1 cellular context compared by ENCODE assay signal in genomic region chr17:57862990-57863667, GRCh38.
A peak's percentile ranks its signal among the peaks of the same experiment; 100 is the strongest.
TF ChIP-seq lines count a peak whose summit lies in the region.

No MANE protein-coding gene starts in this region.

TF ChIP-seq in HepG2, 621 proteins besides CTCF, POLR2A, EP300 and RAD21 (continued from another document and continues in another):
- TF ChIP-seq ZBTB40 (IDR thresholded peaks at IDR 0.05), result no peak
- 0 out of 2 replicates have a peak, but pooled peaks have one; percentile 48 for TF ChIP-seq ZBTB40 (CRISPR knock-in tag; IDR thresholded peaks at IDR 0.05)
- TF ChIP-seq MTA3 (CRISPR knock-in tag; IDR thresholded peaks at IDR 0.05), result no peak
- TF ChIP-seq MXD1 (CRISPR knock-in tag; IDR thresholded peaks at IDR 0.05), result no peak
- TF ChIP-seq GATA4 (IDR thresholded peaks at IDR 0.05; ENCODE audit: borderline replicate concordance, low read depth), result peak; percentile 72
- TF ChIP-seq HMG20A (CRISPR knock-in tag; IDR thresholded peaks at IDR 0.05; ENCODE audit: borderline replicate concordance), result 0 out of 2 replicates have a peak, but pooled peaks have one; percentile 4
- TF ChIP-seq ZBTB38 (CRISPR knock-in tag; IDR thresholded peaks at IDR 0.05), result 0 out of 2 replicates have a peak, but pooled peaks have one; percentile 20
- 0 out of 2 replicates have a peak, but pooled peaks have one; percentile 0 for TF ChIP-seq MYNN (CRISPR knock-in tag; IDR thresholded peaks at IDR 0.05; ENCODE audit: low read depth)
- TF ChIP-seq ZSCAN30 (CRISPR knock-in tag; IDR thresholded peaks at IDR 0.05), result no peak
- TF ChIP-seq ZNF639 (CRISPR knock-in tag; conservative IDR thresholded peaks at IDR 0.05), result 0 out of 2 replicates have a peak, but pooled peaks have one; percentile 10
- 0 out of 2 replicates have a peak, but pooled peaks have one; percentile 46 for TF ChIP-seq ZNF546 (CRISPR knock-in tag; conservative IDR thresholded peaks at IDR 0.05)
- no peak for TF ChIP-seq ZBTB14 (CRISPR knock-in tag; IDR thresholded peaks at IDR 0.05)
- TF ChIP-seq PTBP1 (IDR thresholded peaks at IDR 0.05; ENCODE audit: low read depth, low read length, poor library complexity, severe bottlenecking), result no peak
- no peak for TF ChIP-seq SP1 (IDR thresholded peaks at IDR 0.05)
- no peak for TF ChIP-seq SP1 (CRISPR knock-in tag; IDR thresholded peaks at IDR 0.05)
- TF ChIP-seq ZBTB21 (CRISPR knock-in tag; IDR thresholded peaks at IDR 0.05), result 0 out of 2 replicates have a peak, but pooled peaks have one; percentile 53
- TF ChIP-seq ZNF264 (CRISPR knock-in tag; IDR thresholded peaks at IDR 0.05), result peak; percentile 60; the same call in 1 of the 2 replicates
- peak; percentile 80 for TF ChIP-seq MED1 (CRISPR knock-in tag; IDR thresholded peaks at IDR 0.05)
- peak; percentile 5; the same call in 1 of the 2 replicates for TF ChIP-seq ZNF224 (CRISPR knock-in tag; IDR thresholded peaks at IDR 0.05)
- TF ChIP-seq ZMAT3 (CRISPR knock-in tag; conservative IDR thresholded peaks at IDR 0.05), result peak; percentile 69; the same call in 1 of the 2 replicates
- TF ChIP-seq FOXO4 (CRISPR knock-in tag; conservative IDR thresholded peaks at IDR 0.05), result 0 out of 2 replicates have a peak, but pooled peaks have one; percentile 66
- peak; percentile 60; the same call in 1 of the 2 replicates for TF ChIP-seq ZNF235 (CRISPR knock-in tag; IDR thresholded peaks at IDR 0.05; ENCODE audit: borderline replicate concordance)
- TF ChIP-seq ZNF550 (CRISPR knock-in tag; IDR thresholded peaks at IDR 0.05; ENCODE audit: borderline replicate concordance), result peak; percentile 51; the same call in 1 of the 2 replicates
- no peak for TF ChIP-seq FUBP1 (CRISPR knock-in tag; IDR thresholded peaks at IDR 0.05; ENCODE audit: borderline replicate concordance)
- TF ChIP-seq ZFP90 (CRISPR knock-in tag; IDR thresholded peaks at IDR 0.05; ENCODE audit: borderline replicate concordance), result no peak
- 0 out of 2 replicates have a peak, but pooled peaks have one; percentile 58 for TF ChIP-seq ZNF775 (CRISPR knock-in tag; IDR thresholded peaks at IDR 0.05; ENCODE audit: borderline replicate concordance)
- peak; percentile 13; the same call in 1 of the 2 replicates for TF ChIP-seq BORCS8-MEF2B (CRISPR knock-in tag; IDR thresholded peaks at IDR 0.05)
- TF ChIP-seq REL (CRISPR knock-in tag; conservative IDR thresholded peaks at IDR 0.05), result 0 out of 2 replicates have a peak, but pooled peaks have one; percentile 0
- TF ChIP-seq ZBTB42 (CRISPR knock-in tag; IDR thresholded peaks at IDR 0.05), result no peak
- peak; percentile 78; the same call in 1 of the 2 replicates for TF ChIP-seq CREB1 (IDR thresholded peaks at IDR 0.05)
- TF ChIP-seq CREB1 (CRISPR knock-in tag; IDR thresholded peaks at IDR 0.05), result no peak
- TF ChIP-seq ZSCAN21 (CRISPR knock-in tag; IDR thresholded peaks at IDR 0.05; ENCODE audit: borderline replicate concordance), result peak; percentile 44; the same call in 1 of the 2 replicates
- TF ChIP-seq THAP11 (CRISPR knock-in tag; IDR thresholded peaks at IDR 0.05), result peak; percentile 78
- TF ChIP-seq SNAPC2 (CRISPR knock-in tag; IDR thresholded peaks at IDR 0.05), result peak; percentile 46; the same call in 1 of the 2 replicates
- 0 out of 2 replicates have a peak, but pooled peaks have one; percentile 32 for TF ChIP-seq SIN3A (IDR thresholded peaks at IDR 0.05; ENCODE audit: borderline replicate concordance, low read depth, low read length)
- no peak for TF ChIP-seq NONO (IDR thresholded peaks at IDR 0.05)
- TF ChIP-seq NONO (CRISPR knock-in tag; conservative IDR thresholded peaks at IDR 0.05), result peak; percentile 28; the same call in 1 of the 2 replicates
- TF ChIP-seq ZNF503 (CRISPR knock-in tag; IDR thresholded peaks at IDR 0.05), result no peak; the same call in 1 of the 2 replicates
- no peak for TF ChIP-seq MIER3 (CRISPR knock-in tag; IDR thresholded peaks at IDR 0.05; ENCODE audit: borderline replicate concordance)
- peak; percentile 78; the same call in 1 of the 2 replicates for TF ChIP-seq ZNF772 (CRISPR knock-in tag; IDR thresholded peaks at IDR 0.05)
- TF ChIP-seq ZNF3 (CRISPR knock-in tag; IDR thresholded peaks at IDR 0.05), result no peak
- TF ChIP-seq DRAP1 (CRISPR knock-in tag; IDR thresholded peaks at IDR 0.05), result peak; percentile 85
- 0 out of 2 replicates have a peak, but pooled peaks have one; percentile 43 for TF ChIP-seq ZNF124 (CRISPR knock-in tag; IDR thresholded peaks at IDR 0.05)
- peak; percentile 83; the same call in 1 of the 2 replicates for TF ChIP-seq ZNF607 (CRISPR knock-in tag; IDR thresholded peaks at IDR 0.05; ENCODE audit: borderline replicate concordance)
- 0 out of 2 replicates have a peak, but pooled peaks have one; percentile 26 for TF ChIP-seq ZNF333 (CRISPR knock-in tag; IDR thresholded peaks at IDR 0.05; ENCODE audit: borderline replicate concordance)
- 0 out of 2 replicates have a peak, but pooled peaks have one; percentile 53 for TF ChIP-seq ZNF354B (CRISPR knock-in tag; IDR thresholded peaks at IDR 0.05)
- no peak for TF ChIP-seq ZC3H13 (CRISPR knock-in tag; IDR thresholded peaks at IDR 0.05)
- TF ChIP-seq ZEB1 (IDR thresholded peaks at IDR 0.05; ENCODE audit: insufficient replicate concordance, low read depth), result peak; percentile 58
- TF ChIP-seq ZNF382 (CRISPR knock-in tag; IDR thresholded peaks at IDR 0.05; ENCODE audit: borderline replicate concordance), result no peak
- TF ChIP-seq ZNF10 (CRISPR knock-in tag; IDR thresholded peaks at IDR 0.05; ENCODE audit: borderline replicate concordance, low read depth), result no peak
